ENCODE assay signal across 19 cellular contexts in the genomic region with DNA sequence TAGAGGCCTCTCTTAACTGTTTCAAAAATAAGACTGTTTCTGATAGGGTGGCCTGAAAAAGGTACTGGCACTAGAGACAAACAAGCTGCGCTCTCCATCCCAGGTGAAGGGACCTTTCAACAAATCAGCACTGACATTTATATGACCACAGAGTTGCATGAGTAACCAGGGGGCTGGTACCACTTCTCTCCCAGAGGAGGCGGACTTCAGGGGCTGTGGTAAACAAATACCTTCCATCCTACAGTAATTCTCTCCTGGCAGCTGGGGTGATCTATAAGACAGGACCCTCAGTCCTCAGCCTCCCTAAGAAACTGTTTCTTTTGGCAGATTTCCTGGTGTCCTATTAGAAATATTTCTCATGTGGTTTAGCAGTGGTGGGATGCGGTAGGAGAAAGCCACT.
DNase-seq lines count a peak whose midpoint lies in the region; ATAC-seq and TF ChIP-seq lines count a peak whose summit lies in the region.
"Had no signal": no experiment of that assay in that cellular context is flagged by ENCODE, and none has a peak within 500 bp of the region (broad histone marks: within the 10 kb centered on the region; RNA-seq: fewer than 3 reads in every experiment).

No MANE protein-coding gene starts in this region.

- H3K4me3 Mint-ChIP-seq in glutamatergic neuron (ENCODE audit: unreplicated experiment) (peak overlapping the region; percentile 68), neural progenitor cell (no peak overlapping the region), osteocyte (ENCODE audit: unreplicated experiment) (no peak overlapping the region)
- H3K4me3 Mint-ChIP-seq: CD8-positive, alpha-beta T cell had no signal

- H3F3A ChIP-seq in neural progenitor cell (ENCODE audit: low read depth) = no peaks in the 10 kb centered on the region

- TF ChIP-seq CTCF in glutamatergic neuron (IDR thresholded peaks at IDR 0.05; ENCODE audit: partially characterized antibody, unreplicated experiment) (no peak), neural progenitor cell (IDR thresholded peaks at IDR 0.05) (no peak), osteocyte (IDR thresholded peaks at IDR 0.05) (no peak)

- H3K9ac ChIP-seq in BLaER1 (no peak overlapping the region), neural progenitor cell (no peak overlapping the region)

- ATAC-seq in HG03565 (IDR thresholded peaks at IDR 0.05; ENCODE audit: unreplicated experiment) = no peak
- no peak for ATAC-seq in HG03135 (IDR thresholded peaks at IDR 0.05; ENCODE audit: unreplicated experiment)
- ATAC-seq: CD8-positive, alpha-beta T cell had no signal

- H4K20me1 ChIP-seq in BLaER1 (no peaks in the 10 kb centered on the region), neural progenitor cell (ENCODE audit: low read depth) (no peaks in the 10 kb centered on the region)

- peaks cover 38% of the 10 kb centered on the region for H3K4me1 Mint-ChIP-seq in glutamatergic neuron (ENCODE audit: low read depth, unreplicated experiment)
- H3K4me1 Mint-ChIP-seq in neural progenitor cell = peaks cover 12% of the 10 kb centered on the region
- no peaks in the 10 kb centered on the region for H3K4me1 Mint-ChIP-seq in osteocyte (ENCODE audit: unreplicated experiment)

- H3K36me3 Mint-ChIP-seq in glutamatergic neuron (ENCODE audit: unreplicated experiment) = peaks cover 10% of the 10 kb centered on the region
- peaks cover 5% of the 10 kb centered on the region for H3K36me3 Mint-ChIP-seq in neural progenitor cell
- H3K36me3 Mint-ChIP-seq in osteocyte (ENCODE audit: unreplicated experiment) = no peaks in the 10 kb centered on the region

- DNase-seq in NCI-H524 treated with DMSO at 0.1 percent for 48 hours (lab: John Stamatoyannopoulos, UW) (peak; percentile 36), glutamatergic neuron (no peak), neural progenitor cell (ENCODE audit: low spot score) (no peak), osteocyte (ENCODE audit: extremely low spot score, unreplicated experiment) (no peak), DMS 273 (lab: John Stamatoyannopoulos, UW; ENCODE audit: unreplicated experiment) (no peak)
- DNase-seq: ACHN; CD8-positive, alpha-beta T cell; DMS 273 treated with DMSO at 0.1 percent for 48 hours; H7; Karpas-422; MM.1S; NCI-H1105; NCI-H187; NCI-H2171 treated with DMSO at 0.1 percent for 48 hours; NCI-H82; SIG-M5 had no signal

- no peaks in the 10 kb centered on the region for H3K79me2 ChIP-seq in neural progenitor cell (ENCODE audit: low read depth)

- H3K4me1 ChIP-seq in BLaER1 (peaks cover 16% of the 10 kb centered on the region), neural progenitor cell (peaks cover 7% of the 10 kb centered on the region)

- H3K27ac Mint-ChIP-seq in glutamatergic neuron (ENCODE audit: unreplicated experiment) = peak overlapping the region; percentile 83
- no peak overlapping the region for H3K27ac Mint-ChIP-seq in neural progenitor cell
- H3K27ac Mint-ChIP-seq in osteocyte (ENCODE audit: unreplicated experiment) = no peak overlapping the region
- H3K27ac Mint-ChIP-seq: CD8-positive, alpha-beta T cell had no signal

- H3K27ac ChIP-seq in BLaER1 = no peak overlapping the region
- no peak overlapping the region for H3K27ac ChIP-seq in neural progenitor cell

- no peak overlapping the region for H3K4me3 ChIP-seq in BLaER1
- H3K4me3 ChIP-seq in neural progenitor cell = no peak overlapping the region

- H3K27me3 ChIP-seq in BLaER1 (no peaks in the 10 kb centered on the region), neural progenitor cell (no peaks in the 10 kb centered on the region)

- H3K4me2 ChIP-seq in BLaER1 = peak overlapping the region; percentile 56
- no peak overlapping the region for H3K4me2 ChIP-seq in neural progenitor cell

- H3K9me3 Mint-ChIP-seq in glutamatergic neuron (ENCODE audit: unreplicated experiment) (peaks cover 8% of the 10 kb centered on the region), neural progenitor cell (peaks cover 9% of the 10 kb centered on the region), osteocyte (ENCODE audit: unreplicated experiment) (peaks cover 5% of the 10 kb centered on the region)

- H3K36me3 ChIP-seq in BLaER1 (peaks cover 13% of the 10 kb centered on the region), neural progenitor cell (no peaks in the 10 kb centered on the region)

- H3K27me3 Mint-ChIP-seq in glutamatergic neuron (ENCODE audit: unreplicated experiment) = peaks cover 7% of the 10 kb centered on the region
- peaks cover 3% of the 10 kb centered on the region for H3K27me3 Mint-ChIP-seq in neural progenitor cell (ENCODE audit: insufficient read depth, low read depth)
- no peaks in the 10 kb centered on the region for H3K27me3 Mint-ChIP-seq in osteocyte (ENCODE audit: unreplicated experiment)

- peaks cover 7% of the 10 kb centered on the region for H3K9me3 ChIP-seq in BLaER1
- no peaks in the 10 kb centered on the region for H3K9me3 ChIP-seq in neural progenitor cell (ENCODE audit: low read depth)

- H2AFZ ChIP-seq in neural progenitor cell (replicated peaks) = peak overlapping the region; percentile 16
